1 cellular context compared by ENCODE assay signal in the genomic region with DNA sequence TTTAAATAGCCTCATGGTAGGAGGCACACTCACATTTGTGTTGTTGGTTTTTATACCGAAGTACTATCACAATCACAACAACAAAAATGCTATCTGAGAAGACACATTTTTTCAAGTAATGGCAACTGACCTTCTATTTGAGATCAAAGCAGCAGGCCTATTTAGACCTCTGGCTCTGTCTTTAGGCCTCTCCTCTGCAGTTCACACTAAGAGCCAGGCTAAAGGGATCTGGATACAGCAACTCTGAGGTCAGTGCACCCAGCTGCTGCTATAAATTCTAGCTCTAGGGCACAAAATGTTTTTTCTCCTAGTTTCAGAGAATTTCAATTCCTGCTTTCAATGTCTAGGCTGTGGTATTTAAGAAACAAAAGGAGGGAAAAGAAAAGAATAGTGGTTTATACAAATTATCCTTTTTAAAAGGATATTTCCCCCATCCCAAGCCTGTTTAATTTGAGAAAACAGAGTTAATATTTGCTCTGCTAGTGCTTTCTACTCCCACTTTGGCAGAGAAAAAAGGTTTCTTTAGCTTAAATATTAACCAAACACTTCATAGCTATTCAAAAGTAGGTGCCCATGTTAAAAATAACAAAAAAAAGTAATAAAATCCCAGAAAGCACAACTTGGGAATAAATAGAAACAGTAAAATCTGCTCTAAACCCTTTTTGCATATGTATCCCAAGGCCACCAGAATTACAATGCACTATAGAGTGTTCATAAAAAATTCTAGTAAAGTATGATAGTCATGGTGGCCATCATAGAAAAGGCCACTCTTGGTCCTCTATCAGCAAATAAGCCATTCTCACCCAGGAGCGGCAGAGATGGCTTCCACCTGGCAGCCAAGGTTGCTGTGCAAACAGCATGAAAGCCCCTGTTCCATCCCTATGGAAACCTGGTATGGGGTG.
TF ChIP-seq lines count a peak whose summit lies in the region.

No MANE protein-coding gene starts in this region.

TF ChIP-seq in HepG2, 621 proteins besides CTCF, POLR2A, EP300 and RAD21 (continues in another document):
- TF ChIP-seq ZNF781 (CRISPR knock-in tag; IDR thresholded peaks at IDR 0.05; ENCODE audit: borderline replicate concordance, not compliant biosample characterization), result peak; percentile 24
- TF ChIP-seq, protein P1, sequence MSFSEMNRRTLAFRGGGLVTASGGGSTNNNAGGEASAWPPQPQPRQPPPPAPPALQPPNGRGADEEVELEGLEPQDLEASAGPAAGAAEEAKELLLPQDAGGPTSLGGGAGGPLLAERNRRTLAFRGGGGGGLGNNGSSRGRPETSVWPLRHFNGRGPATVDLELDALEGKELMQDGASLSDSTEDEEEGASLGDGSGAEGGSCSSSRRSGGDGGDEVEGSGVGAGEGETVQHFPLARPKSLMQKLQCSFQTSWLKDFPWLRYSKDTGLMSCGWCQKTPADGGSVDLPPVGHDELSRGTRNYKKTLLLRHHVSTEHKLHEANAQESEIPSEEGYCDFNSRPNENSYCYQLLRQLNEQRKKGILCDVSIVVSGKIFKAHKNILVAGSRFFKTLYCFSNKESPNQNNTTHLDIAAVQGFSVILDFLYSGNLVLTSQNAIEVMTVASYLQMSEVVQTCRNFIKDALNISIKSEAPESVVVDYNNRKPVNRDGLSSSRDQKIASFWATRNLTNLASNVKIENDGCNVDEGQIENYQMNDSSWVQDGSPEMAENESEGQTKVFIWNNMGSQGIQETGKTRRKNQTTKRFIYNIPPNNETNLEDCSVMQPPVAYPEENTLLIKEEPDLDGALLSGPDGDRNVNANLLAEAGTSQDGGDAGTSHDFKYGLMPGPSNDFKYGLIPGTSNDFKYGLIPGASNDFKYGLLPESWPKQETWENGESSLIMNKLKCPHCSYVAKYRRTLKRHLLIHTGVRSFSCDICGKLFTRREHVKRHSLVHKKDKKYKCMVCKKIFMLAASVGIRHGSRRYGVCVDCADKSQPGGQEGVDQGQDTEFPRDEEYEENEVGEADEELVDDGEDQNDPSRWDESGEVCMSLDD (CRISPR knock-in tag; IDR thresholded peaks at IDR 0.05; ENCODE audit: borderline replicate concordance), result no peak
- TF ChIP-seq, protein P2, sequence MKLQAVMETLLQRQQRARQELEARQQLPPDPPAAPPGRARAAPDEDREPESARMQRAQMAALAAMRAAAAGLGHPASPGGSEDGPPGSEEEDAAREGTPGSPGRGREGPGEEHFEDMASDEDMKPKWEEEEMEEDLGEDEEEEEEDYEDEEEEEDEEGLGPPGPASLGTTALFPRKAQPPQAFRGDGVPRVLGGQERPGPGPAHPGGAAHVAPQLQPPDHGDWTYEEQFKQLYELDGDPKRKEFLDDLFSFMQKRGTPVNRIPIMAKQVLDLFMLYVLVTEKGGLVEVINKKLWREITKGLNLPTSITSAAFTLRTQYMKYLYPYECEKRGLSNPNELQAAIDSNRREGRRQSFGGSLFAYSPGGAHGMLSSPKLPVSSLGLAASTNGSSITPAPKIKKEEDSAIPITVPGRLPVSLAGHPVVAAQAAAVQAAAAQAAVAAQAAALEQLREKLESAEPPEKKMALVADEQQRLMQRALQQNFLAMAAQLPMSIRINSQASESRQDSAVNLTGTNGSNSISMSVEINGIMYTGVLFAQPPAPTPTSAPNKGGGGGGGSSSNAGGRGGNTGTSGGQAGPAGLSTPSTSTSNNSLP (IDR thresholded peaks at IDR 0.05; ENCODE audit: low read depth, low read length), result peak; percentile 4; the same call in 1 of the 2 replicates
- peak; percentile 61 for TF ChIP-seq MED1 (CRISPR knock-in tag; IDR thresholded peaks at IDR 0.05)
- no peak for TF ChIP-seq FIP1L1 (IDR thresholded peaks at IDR 0.05; ENCODE audit: borderline replicate concordance, insufficient read depth, low read depth, low read length)
- peak; percentile 72; the same call in 1 of the 2 replicates for TF ChIP-seq SOX5 (CRISPR knock-in tag; IDR thresholded peaks at IDR 0.05; ENCODE audit: borderline replicate concordance)
- TF ChIP-seq TCF7 (IDR thresholded peaks at IDR 0.05; ENCODE audit: low read depth), result peak; percentile 89
- TF ChIP-seq ZKSCAN8 (CRISPR knock-in tag; IDR thresholded peaks at IDR 0.05; ENCODE audit: borderline replicate concordance), result peak; percentile 25; the same call in 1 of the 2 replicates
- no peak for TF ChIP-seq ZNF232 (CRISPR knock-in tag; IDR thresholded peaks at IDR 0.05; ENCODE audit: borderline replicate concordance)
- TF ChIP-seq ZFX (CRISPR knock-in tag; IDR thresholded peaks at IDR 0.05; ENCODE audit: low read depth), result peak; percentile 75
- no peak for TF ChIP-seq SOX6 (IDR thresholded peaks at IDR 0.05)
- peak; percentile 78 for TF ChIP-seq SOX6 (CRISPR knock-in tag; IDR thresholded peaks at IDR 0.05)
- TF ChIP-seq, protein P3, sequence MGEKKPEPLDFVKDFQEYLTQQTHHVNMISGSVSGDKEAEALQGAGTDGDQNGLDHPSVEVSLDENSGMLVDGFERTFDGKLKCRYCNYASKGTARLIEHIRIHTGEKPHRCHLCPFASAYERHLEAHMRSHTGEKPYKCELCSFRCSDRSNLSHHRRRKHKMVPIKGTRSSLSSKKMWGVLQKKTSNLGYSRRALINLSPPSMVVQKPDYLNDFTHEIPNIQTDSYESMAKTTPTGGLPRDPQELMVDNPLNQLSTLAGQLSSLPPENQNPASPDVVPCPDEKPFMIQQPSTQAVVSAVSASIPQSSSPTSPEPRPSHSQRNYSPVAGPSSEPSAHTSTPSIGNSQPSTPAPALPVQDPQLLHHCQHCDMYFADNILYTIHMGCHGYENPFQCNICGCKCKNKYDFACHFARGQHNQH (CRISPR knock-in tag; IDR thresholded peaks at IDR 0.05), result 0 out of 2 replicates have a peak, but pooled peaks have one; percentile 50
- TF ChIP-seq ZFP37 (CRISPR knock-in tag; IDR thresholded peaks at IDR 0.05; ENCODE audit: borderline replicate concordance), result 0 out of 2 replicates have a peak, but pooled peaks have one; percentile 35
- peak; percentile 61; the same call in 1 of the 2 replicates for TF ChIP-seq NCOA2 (CRISPR knock-in tag; IDR thresholded peaks at IDR 0.05)
- TF ChIP-seq PPARG (CRISPR knock-in tag; conservative IDR thresholded peaks at IDR 0.05), result 0 out of 2 replicates have a peak, but pooled peaks have one; percentile 25
- 0 out of 2 replicates have a peak, but pooled peaks have one; percentile 9 for TF ChIP-seq REPIN1 (CRISPR knock-in tag; IDR thresholded peaks at IDR 0.05; ENCODE audit: borderline replicate concordance, low read depth)
- TF ChIP-seq, protein P4, sequence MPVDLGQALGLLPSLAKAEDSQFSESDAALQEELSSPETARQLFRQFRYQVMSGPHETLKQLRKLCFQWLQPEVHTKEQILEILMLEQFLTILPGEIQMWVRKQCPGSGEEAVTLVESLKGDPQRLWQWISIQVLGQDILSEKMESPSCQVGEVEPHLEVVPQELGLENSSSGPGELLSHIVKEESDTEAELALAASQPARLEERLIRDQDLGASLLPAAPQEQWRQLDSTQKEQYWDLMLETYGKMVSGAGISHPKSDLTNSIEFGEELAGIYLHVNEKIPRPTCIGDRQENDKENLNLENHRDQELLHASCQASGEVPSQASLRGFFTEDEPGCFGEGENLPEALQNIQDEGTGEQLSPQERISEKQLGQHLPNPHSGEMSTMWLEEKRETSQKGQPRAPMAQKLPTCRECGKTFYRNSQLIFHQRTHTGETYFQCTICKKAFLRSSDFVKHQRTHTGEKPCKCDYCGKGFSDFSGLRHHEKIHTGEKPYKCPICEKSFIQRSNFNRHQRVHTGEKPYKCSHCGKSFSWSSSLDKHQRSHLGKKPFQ (CRISPR knock-in tag; IDR thresholded peaks at IDR 0.05; ENCODE audit: insufficient replicate concordance), result peak; percentile 88
- TF ChIP-seq NR2F6 (IDR thresholded peaks at IDR 0.05), result peak; percentile 59
- peak; percentile 39; the same call in 1 of the 2 replicates for TF ChIP-seq NR2F6 (CRISPR knock-in tag; IDR thresholded peaks at IDR 0.05)
- peak; percentile 23; the same call in 1 of the 2 replicates for TF ChIP-seq ERF (CRISPR knock-in tag; IDR thresholded peaks at IDR 0.05)
- TF ChIP-seq CHD4 (IDR thresholded peaks at IDR 0.05; ENCODE audit: borderline replicate concordance, low read length), result peak; percentile 72; the same call in 1 of the 2 replicates
- TF ChIP-seq, protein P5, sequence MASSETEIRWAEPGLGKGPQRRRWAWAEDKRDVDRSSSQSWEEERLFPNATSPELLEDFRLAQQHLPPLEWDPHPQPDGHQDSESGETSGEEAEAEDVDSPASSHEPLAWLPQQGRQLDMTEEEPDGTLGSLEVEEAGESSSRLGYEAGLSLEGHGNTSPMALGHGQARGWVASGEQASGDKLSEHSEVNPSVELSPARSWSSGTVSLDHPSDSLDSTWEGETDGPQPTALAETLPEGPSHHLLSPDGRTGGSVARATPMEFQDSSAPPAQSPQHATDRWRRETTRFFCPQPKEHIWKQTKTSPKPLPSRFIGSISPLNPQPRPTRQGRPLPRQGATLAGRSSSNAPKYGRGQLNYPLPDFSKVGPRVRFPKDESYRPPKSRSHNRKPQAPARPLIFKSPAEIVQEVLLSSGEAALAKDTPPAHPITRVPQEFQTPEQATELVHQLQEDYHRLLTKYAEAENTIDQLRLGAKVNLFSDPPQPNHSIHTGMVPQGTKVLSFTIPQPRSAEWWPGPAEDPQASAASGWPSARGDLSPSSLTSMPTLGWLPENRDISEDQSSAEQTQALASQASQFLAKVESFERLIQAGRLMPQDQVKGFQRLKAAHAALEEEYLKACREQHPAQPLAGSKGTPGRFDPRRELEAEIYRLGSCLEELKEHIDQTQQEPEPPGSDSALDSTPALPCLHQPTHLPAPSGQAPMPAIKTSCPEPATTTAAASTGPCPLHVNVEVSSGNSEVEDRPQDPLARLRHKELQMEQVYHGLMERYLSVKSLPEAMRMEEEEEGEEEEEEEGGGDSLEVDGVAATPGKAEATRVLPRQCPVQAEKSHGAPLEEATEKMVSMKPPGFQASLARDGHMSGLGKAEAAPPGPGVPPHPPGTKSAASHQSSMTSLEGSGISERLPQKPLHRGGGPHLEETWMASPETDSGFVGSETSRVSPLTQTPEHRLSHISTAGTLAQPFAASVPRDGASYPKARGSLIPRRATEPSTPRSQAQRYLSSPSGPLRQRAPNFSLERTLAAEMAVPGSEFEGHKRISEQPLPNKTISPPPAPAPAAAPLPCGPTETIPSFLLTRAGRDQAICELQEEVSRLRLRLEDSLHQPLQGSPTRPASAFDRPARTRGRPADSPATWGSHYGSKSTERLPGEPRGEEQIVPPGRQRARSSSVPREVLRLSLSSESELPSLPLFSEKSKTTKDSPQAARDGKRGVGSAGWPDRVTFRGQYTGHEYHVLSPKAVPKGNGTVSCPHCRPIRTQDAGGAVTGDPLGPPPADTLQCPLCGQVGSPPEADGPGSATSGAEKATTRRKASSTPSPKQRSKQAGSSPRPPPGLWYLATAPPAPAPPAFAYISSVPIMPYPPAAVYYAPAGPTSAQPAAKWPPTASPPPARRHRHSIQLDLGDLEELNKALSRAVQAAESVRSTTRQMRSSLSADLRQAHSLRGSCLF (CRISPR knock-in tag; IDR thresholded peaks at IDR 0.05; ENCODE audit: borderline replicate concordance), result 0 out of 2 replicates have a peak, but pooled peaks have one; percentile 26
- no peak for TF ChIP-seq NR3C1 (CRISPR knock-in tag; IDR thresholded peaks at IDR 0.05)
- TF ChIP-seq ZNF644 (CRISPR knock-in tag; IDR thresholded peaks at IDR 0.05; ENCODE audit: low read depth), result peak; percentile 93
- TF ChIP-seq ZFY (CRISPR knock-in tag; IDR thresholded peaks at IDR 0.05), result peak; percentile 69
- TF ChIP-seq LCORL (IDR thresholded peaks at IDR 0.05), result no peak
- TF ChIP-seq LCORL (CRISPR knock-in tag; IDR thresholded peaks at IDR 0.05), result peak; percentile 65; the same call in 1 of the 2 replicates
- TF ChIP-seq, protein P6, sequence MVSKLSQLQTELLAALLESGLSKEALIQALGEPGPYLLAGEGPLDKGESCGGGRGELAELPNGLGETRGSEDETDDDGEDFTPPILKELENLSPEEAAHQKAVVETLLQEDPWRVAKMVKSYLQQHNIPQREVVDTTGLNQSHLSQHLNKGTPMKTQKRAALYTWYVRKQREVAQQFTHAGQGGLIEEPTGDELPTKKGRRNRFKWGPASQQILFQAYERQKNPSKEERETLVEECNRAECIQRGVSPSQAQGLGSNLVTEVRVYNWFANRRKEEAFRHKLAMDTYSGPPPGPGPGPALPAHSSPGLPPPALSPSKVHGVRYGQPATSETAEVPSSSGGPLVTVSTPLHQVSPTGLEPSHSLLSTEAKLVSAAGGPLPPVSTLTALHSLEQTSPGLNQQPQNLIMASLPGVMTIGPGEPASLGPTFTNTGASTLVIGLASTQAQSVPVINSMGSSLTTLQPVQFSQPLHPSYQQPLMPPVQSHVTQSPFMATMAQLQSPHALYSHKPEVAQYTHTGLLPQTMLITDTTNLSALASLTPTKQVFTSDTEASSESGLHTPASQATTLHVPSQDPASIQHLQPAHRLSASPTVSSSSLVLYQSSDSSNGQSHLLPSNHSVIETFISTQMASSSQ (IDR thresholded peaks at IDR 0.05; ENCODE audit: low read depth), result peak; percentile 91
- TF ChIP-seq, protein P6 (CRISPR knock-in tag; IDR thresholded peaks at IDR 0.05; ENCODE audit: borderline replicate concordance), result peak; percentile 93; the same call in 1 of the 2 replicates
- TF ChIP-seq GATAD2A (CRISPR knock-in tag; IDR thresholded peaks at IDR 0.05), result 0 out of 2 replicates have a peak, but pooled peaks have one; percentile 45
- peak; percentile 65 for TF ChIP-seq YY1 (IDR thresholded peaks at IDR 0.05; ENCODE audit: insufficient read depth, insufficient replicate concordance, low read depth, low read length)
